In genomic region chr17:44220211-44221071, GRCh38 we compare ENCODE assay signal across 8 cellular contexts. TPM values are rescaled to one million over a fixed set of nuclear protein-coding genes. Genes with fewer than 3 reads are reported as not detected.
DNase-seq lines count a peak whose midpoint lies in the region; ATAC-seq and TF ChIP-seq lines count a peak whose summit lies in the region.

No MANE protein-coding gene starts in this region.

- intact Hi-C loops in stomach (cut with DNase I; ENCODE audit: low total_unique reads): no loop called here

- TF ChIP-seq CTCF in NB4 (IDR thresholded peaks at IDR 0.05; ENCODE audit: low read depth, low read length) (no peak), stomach (IDR thresholded peaks at IDR 0.05) (no peak)

- peaks cover 25% of the 10 kb centered on the region for H3K79me2 ChIP-seq in mesendoderm (ENCODE audit: control insufficient read depth, insufficient read depth, low read length)

- H3K79me1 ChIP-seq in mesendoderm (ENCODE audit: low read length): peaks cover 13% of the 10 kb centered on the region

- H2BK120ac ChIP-seq in mesendoderm (ENCODE audit: low read depth, low read length): peak overlapping the region; percentile 83

- H3K27ac ChIP-seq in effector memory CD4-positive, alpha-beta T cell (ENCODE audit: insufficient read depth, low read length, poor library complexity, severe bottlenecking): peak overlapping the region; percentile 90
- H3K27ac ChIP-seq in mesendoderm (ENCODE audit: low read depth, low read length) (peak overlapping the region; percentile 96), stomach (peak overlapping the region; percentile 96 to 100 (median 99))

- no peak overlapping the region for H2BK15ac ChIP-seq in mesendoderm (replicated peaks; ENCODE audit: low read depth)

- H3K9ac ChIP-seq in mesendoderm (ENCODE audit: low read length): peak overlapping the region; percentile 97

- H3K4ac ChIP-seq in mesendoderm (ENCODE audit: low read depth, low read length): peak overlapping the region; percentile 97

- H3K23ac ChIP-seq in mesendoderm (ENCODE audit: low read length): peak overlapping the region; percentile 90

- no CpG with 5 or more reads among the region's 109 CpGs for WGBS in mesendoderm (ENCODE audit: extremely low coverage, insufficient coverage, low lambda C conversion rate)
- WGBS in stomach, 5 donors: 0 to 1% (median 0%) methylated on average over 67 to 109 of the region's 109 CpGs

- DNase-seq in activated effector memory CD4-positive, alpha-beta T cell treated with anti-CD3 and anti-CD28 coated beads, Interleukin-2, amount 50 U/mL, for 16 hours: peak; percentile 86
- DNase-seq in activated effector memory CD4-positive, alpha-beta T cell treated with Interleukin-2 at 50 U/mL for 16 hours: no peak
- DNase-seq in NB4 (ENCODE audit: low read depth): peak; percentile 74
- peak; percentile 56 to 57 for DNase-seq in activated CD4-positive, alpha-beta T cell treated with anti-CD3 and anti-CD28 coated beads, Interleukin-2, amount 50 U/mL, for 48 hours
- peak; percentile 34 to 41 (median 38) for DNase-seq in effector memory CD4-positive, alpha-beta T cell
- peak; percentile 59 for DNase-seq in mesendoderm
- DNase-seq in stomach: peak; percentile 52

- H3K27me3 ChIP-seq in effector memory CD4-positive, alpha-beta T cell (replicated peaks; ENCODE audit: control insufficient read depth, insufficient read depth, low read length, poor library complexity, severe bottlenecking): no peaks in the 10 kb centered on the region
- H3K27me3 ChIP-seq in mesendoderm (ENCODE audit: insufficient read depth, low read length, poor library complexity) (no peaks in the 10 kb centered on the region), stomach (no peaks in the 10 kb centered on the region)

- H3K4me1 ChIP-seq in effector memory CD4-positive, alpha-beta T cell (ENCODE audit: control insufficient read depth, insufficient read depth, low read length, poor library complexity, severe bottlenecking): peaks cover 28% of the 10 kb centered on the region
- H3K4me1 ChIP-seq in mesendoderm (ENCODE audit: control insufficient read depth, low read depth, low read length) (no peaks in the 10 kb centered on the region), stomach (peaks cover 30 to 63% (median 48%) of the 10 kb centered on the region in 4 donors)

- no peak overlapping the region for H2AK5ac ChIP-seq in mesendoderm (ENCODE audit: low read length)

- ATAC-seq in GM19452 (IDR thresholded peaks at IDR 0.05; ENCODE audit: unreplicated experiment): no peak

- peak overlapping the region; percentile 91 for H4K8ac ChIP-seq in mesendoderm (ENCODE audit: low read depth, low read length)

- H4K5ac ChIP-seq in mesendoderm (ENCODE audit: low read length): no peak overlapping the region

- TF ChIP-seq POLR2A in NB4 (IDR thresholded peaks at IDR 0.05; ENCODE audit: extremely low read depth, insufficient read length): peak; percentile 13
- TF ChIP-seq POLR2A in stomach (IDR thresholded peaks at IDR 0.05): no peak

- H3K4me2 ChIP-seq in mesendoderm (ENCODE audit: low read length): peak overlapping the region; percentile 56

- TF ChIP-seq EP300 in stomach (IDR thresholded peaks at IDR 0.05): no peak

- H3K36me3 ChIP-seq in effector memory CD4-positive, alpha-beta T cell (ENCODE audit: control insufficient read depth, insufficient read depth, low read length): peaks cover 7% of the 10 kb centered on the region
- H3K36me3 ChIP-seq in mesendoderm (ENCODE audit: control insufficient read depth, insufficient read depth, low read length) (peaks cover 8% of the 10 kb centered on the region), stomach (peaks cover 10 to 19% (median 17%) of the 10 kb centered on the region in 4 donors)

- H3K56ac ChIP-seq in mesendoderm (ENCODE audit: low read length): peak overlapping the region; percentile 97

- H3K9me3 ChIP-seq in effector memory CD4-positive, alpha-beta T cell (ENCODE audit: control insufficient read depth, low read length): no peaks in the 10 kb centered on the region
- H3K9me3 ChIP-seq in stomach: no peaks in the 10 kb centered on the region

- H3K18ac ChIP-seq in mesendoderm (ENCODE audit: low read length): peak overlapping the region; percentile 99

- H2BK5ac ChIP-seq in mesendoderm (ENCODE audit: low read length): peak overlapping the region; percentile 81

- peak overlapping the region; percentile 71 for H3K4me3 ChIP-seq in NB4 (ENCODE audit: low read depth, low read length)
- peak overlapping the region; percentile 96 for H3K4me3 ChIP-seq in effector memory CD4-positive, alpha-beta T cell (ENCODE audit: insufficient read depth, low read depth, low read length, poor library complexity, severe bottlenecking)
- H3K4me3 ChIP-seq in mesendoderm (ENCODE audit: low read length): peak overlapping the region; percentile 84
- peak overlapping the region; percentile 73 to 99 (median 86) for H3K4me3 ChIP-seq in stomach

RNA-seq across cellular contexts. Expression of gene UBTF, which starts 1.0 kb away (rescaled TPM):
- polyA plus RNA-seq in mesendoderm (2013, experiment 1 of 2): 78.1 TPM
- polyA plus RNA-seq in mesendoderm (2013, experiment 2 of 2): 78.4 TPM
- total RNA-seq in stomach: 100 to 1,000 TPM in 2 of 5 donors, 10 to 100 TPM in 3; 35.8 to 198 (median 59.4) TPM
- 10 to 100 TPM; 25.5 to 28.8 (median 27.4) TPM for polyA plus RNA-seq in stomach

RNA-seq across cellular contexts. Expression of gene ATXN7L3, which starts 20.8 kb away (rescaled TPM):
- 48.5 TPM for polyA plus RNA-seq in mesendoderm (2013, experiment 1 of 2)
- polyA plus RNA-seq in mesendoderm (2013, experiment 2 of 2): 47.5 TPM
- 10 to 100 TPM; 11.1 to 57.4 (median 43.7) TPM for total RNA-seq in stomach
- polyA plus RNA-seq in stomach: 10 to 100 TPM; 21.0 to 29.9 (median 29.2) TPM

RNA-seq across cellular contexts. Expression of gene TMUB2, which starts 33.7 kb away (rescaled TPM):
- polyA plus RNA-seq in mesendoderm (2013, experiment 1 of 2): 11.7 TPM
- polyA plus RNA-seq in mesendoderm (2013, experiment 2 of 2): 11.4 TPM
- 10 to 100 TPM; 10.7 to 62.4 (median 16.2) TPM for total RNA-seq in stomach
- 10 to 100 TPM; 16.2 to 37.8 (median 16.5) TPM for polyA plus RNA-seq in stomach

RNA-seq across cellular contexts. Expression of gene SLC4A1, which starts 47.5 kb away (rescaled TPM):
- 0.04 TPM for polyA plus RNA-seq in mesendoderm (2013, experiment 1 of 2)
- 0.01 TPM for polyA plus RNA-seq in mesendoderm (2013, experiment 2 of 2)
- total RNA-seq in stomach: 1 to 10 TPM in 1 of 5 donors, not detected in 4; 8.3 TPM
- not detected for polyA plus RNA-seq in stomach

RNA-seq across cellular contexts. Expression of gene ASB16, which starts 49.9 kb away (rescaled TPM):
- not detected for polyA plus RNA-seq in mesendoderm (2013, experiment 1 of 2)
- not detected for polyA plus RNA-seq in mesendoderm (2013, experiment 2 of 2)
- under 1 TPM in 1 of 5 donors, not detected in 4; 0.73 TPM for total RNA-seq in stomach
- under 1 TPM in 2 of 3 donors, not detected in 1; 0.30 to 0.31 TPM for polyA plus RNA-seq in stomach
